ENCODE assay signal across 17 cellular contexts in the genomic region with DNA sequence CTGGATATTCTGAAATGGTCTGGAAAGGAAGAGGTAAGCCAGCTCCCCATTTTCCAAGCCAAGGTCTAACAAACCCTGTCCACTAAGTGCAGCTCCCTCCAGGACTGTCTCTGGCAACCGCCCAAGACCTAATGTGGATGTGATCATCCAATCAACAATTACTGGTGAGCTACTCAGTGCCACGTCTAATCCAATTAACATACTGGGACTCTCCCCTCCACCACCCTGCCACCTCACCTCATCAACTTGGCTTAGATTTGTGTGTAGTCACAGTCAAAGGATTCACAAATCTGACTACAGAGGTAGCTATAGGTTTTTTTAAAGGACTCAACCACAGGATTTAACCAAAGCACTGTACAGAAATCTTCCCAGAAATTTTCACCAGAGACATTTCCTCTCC. TPM values are rescaled to one million over a fixed set of nuclear protein-coding genes. Genes with fewer than 3 reads are reported as not detected.
DNase-seq lines count a peak whose midpoint lies in the region; ATAC-seq, FAIRE-seq and TF ChIP-seq lines count a peak whose summit lies in the region.
"Had no signal": no experiment of that assay in that cellular context is flagged by ENCODE, and none has a peak within 500 bp of the region (broad histone marks: within the 10 kb centered on the region; RNA-seq: fewer than 3 reads in every experiment).

No MANE protein-coding gene starts in this region.

- ATAC-seq in GM19463 (IDR thresholded peaks at IDR 0.05; ENCODE audit: unreplicated experiment), result no peak
- ATAC-seq in HG03565 (IDR thresholded peaks at IDR 0.05; ENCODE audit: unreplicated experiment), result no peak
- ATAC-seq: activated CD8-positive, alpha-beta T cell treated with anti-CD3 and anti-CD28 coated beads, Interleukin-2, amount 10 ng/mL, durations not matched to agents 7 days and 5 days had no signal

- 63% methylated on average over 2 of the region's 2 CpGs; no CpG with 5 or more reads in 1 of the 2 experiments for WGBS in H1 (ENCODE audit: extremely low coverage in 1 of 2, insufficient coverage in 1 of 2, insufficient read length in 1 of 2, insufficient replicate concordance in 2 of 2, low coverage in 1 of 2, low lambda C conversion rate in 2 of 2, missing lambda C conversion rate in 1 of 2), 2 experiments

- peaks cover 0 to 9% (median 0%) of the 10 kb centered on the region in 4 experiments; a peak in 5 of 7 replicates for H3K4me1 ChIP-seq in H1 (replicated peaks in 1 of 4; ENCODE audit: control insufficient read depth in 3 of 4, insufficient read depth in 4 of 4, low read length in 3 of 4)
- H3K4me1 ChIP-seq: colonic mucosa had no signal

- no peak overlapping the region for H3K9ac ChIP-seq in H1 (replicated peaks in 1 of 4; ENCODE audit: extremely low read depth in 1 of 4, low read depth in 3 of 4, low read length in 3 of 4)

- no peak for TF ChIP-seq EP300 in H1 (IDR thresholded peaks at IDR 0.05; ENCODE audit: borderline replicate concordance in 1 of 2, low read depth in 2 of 2, low read length in 2 of 2)

- POLR2A ChIA-PET in H1 (lab: Charles Lee; ENCODE audit: partially characterized antibody), result interaction anchor here (1.3 to 2.1 kb wide), 2 partner anchors 9 to 20 kb away, joined by 3 to 5 read pairs; no protein-coding TSS in a partner anchor

- H3K23me2 ChIP-seq in H1 (ENCODE audit: low read depth, low read length), result no peaks in the 10 kb centered on the region

- H3K36me3 ChIP-seq in H1 (ENCODE audit: control insufficient read depth in 2 of 4, insufficient read depth in 4 of 4, low read length in 3 of 4), result no peaks in the 10 kb centered on the region
- H3K36me3 ChIP-seq: colonic mucosa had no signal

- no peak overlapping the region for H2AK5ac ChIP-seq in H1 (ENCODE audit: low read depth, low read length)

- H4K5ac ChIP-seq in H1 (ENCODE audit: insufficient read length, low read depth, low read length), result no peak overlapping the region

- H3K56ac ChIP-seq in H1 (replicated peaks; ENCODE audit: insufficient read length, low read depth, low read length), result no peak overlapping the region

- DNase-seq in COR-L47 (lab: John Stamatoyannopoulos, UW) (peak; percentile 96), NCI-H1417 (lab: John Stamatoyannopoulos, UW) (peak; percentile 68 to 87 (median 70)), NCI-H446 treated with DMSO at 0.1 percent for 48 hours (lab: John Stamatoyannopoulos, UW) (peak; percentile 70), H1 (ENCODE audit: low read depth in 1 of 2, low spot score in 2 of 2) (no peak), AG08396 (ENCODE audit: low spot score) (no peak)
- DNase-seq in stimulated activated CD8-positive, alpha-beta memory T cell treated with anti-CD3 and anti-CD28 coated beads, Interleukin-4, amount 100 ng/mL, for 48 hours, result no peak
- DNase-seq: activated CD8-positive, alpha-beta T cell treated with anti-CD3 and anti-CD28 coated beads, Interleukin-2, amount 10 ng/mL, durations not matched to agents 7 days and 5 days; Calu3; colonic mucosa; HCEC 1CT; posterior cingulate gyrus had no signal

- no peak overlapping the region for H3K4me2 ChIP-seq in H1 (ENCODE audit: insufficient read depth in 1 of 2, low read depth in 2 of 2, low read length in 2 of 2)

- H3K9me3 ChIP-seq in H1 (ENCODE audit: insufficient read depth in 2 of 2, low read depth in 1 of 2, low read length in 1 of 2), result no peaks in the 10 kb centered on the region; a peak in 1 of 4 replicates
- H3K9me3 ChIP-seq: colonic mucosa had no signal

- H2BK15ac ChIP-seq in H1 (ENCODE audit: low read length), result no peak overlapping the region

- H4K8ac ChIP-seq in H1 (ENCODE audit: extremely low read depth, insufficient read depth, low read length), result no peak overlapping the region

- peak overlapping the region; percentile 13; the same call in 1 of the 2 replicates for H3K18ac ChIP-seq in H1 (ENCODE audit: extremely low read depth, low read length)

- peak overlapping the region; percentile 60; the same call in 1 of the 2 replicates for H2BK12ac ChIP-seq in H1 (ENCODE audit: low read depth, low read length)

- no peak overlapping the region for H2BK5ac ChIP-seq in H1 (ENCODE audit: low read depth, low read length)

- no peak for TF ChIP-seq CTCF in H1 (IDR thresholded peaks at IDR 0.05; ENCODE audit: control extremely low read depth in 1 of 3, insufficient read depth in 1 of 3, low read depth in 1 of 3, low read length in 3 of 3)

- H4K91ac ChIP-seq in H1 (replicated peaks; ENCODE audit: insufficient read length, low read length), result no peak overlapping the region

- no peaks in the 10 kb centered on the region for H3K79me2 ChIP-seq in H1 (ENCODE audit: control insufficient read depth in 1 of 2, insufficient read depth in 2 of 2, low read length in 2 of 2)

- H2BK20ac ChIP-seq in H1 (ENCODE audit: low read length), result no peak overlapping the region

- FAIRE-seq in H1 (lab: Jason Lieb, UNC), result no peak

- TF ChIP-seq POLR2A in H1 (IDR thresholded peaks at IDR 0.05; ENCODE audit: control extremely low read depth in 1 of 2, low read depth in 2 of 2, low read length in 2 of 2), result no peak

- CTCF ChIA-PET in H1 (lab: Charles Lee; ENCODE audit: partially characterized antibody), result interaction anchor here (0.7 to 21.4 kb wide), 9 partner anchors 9 to 134 kb away, joined by 3 to 360 read pairs (median 5); partner anchors contain the start of genes PGLYRP4 and S100A9

- no peak overlapping the region for H2AFZ ChIP-seq in H1 (ENCODE audit: low read length)

- H3K4ac ChIP-seq in H1 (replicated peaks; ENCODE audit: insufficient read length, low read depth, low read length), result no peak overlapping the region

- no peak overlapping the region for H3K14ac ChIP-seq in H1 (ENCODE audit: insufficient read length)

- no peak overlapping the region for H2BK120ac ChIP-seq in H1 (replicated peaks; ENCODE audit: low read depth, low read length)

- no peaks in the 10 kb centered on the region; a peak in 1 of 7 replicates for H3K27me3 ChIP-seq in H1 (replicated peaks in 1 of 4; ENCODE audit: control insufficient read depth in 3 of 4, extremely low read depth in 1 of 4, insufficient read depth in 3 of 4, low read length in 3 of 4)
- H3K27me3 ChIP-seq: colonic mucosa had no signal

- no peaks in the 10 kb centered on the region for H4K20me1 ChIP-seq in H1 (replicated peaks in 1 of 2; ENCODE audit: control insufficient read depth in 1 of 2, insufficient read depth in 2 of 2, low read length in 2 of 2)

- H3K23ac ChIP-seq in H1 (ENCODE audit: insufficient read length), result no peak overlapping the region

- TF ChIP-seq RAD21 in H1 (IDR thresholded peaks at IDR 0.05 in 1 of 2, conservative IDR thresholded peaks at IDR 0.05 in 1 of 2; ENCODE audit: low read depth in 2 of 2, low read length in 2 of 2), result no peak

- no peaks in the 10 kb centered on the region for H3K79me1 ChIP-seq in H1 (ENCODE audit: low read depth, low read length)

- H3K27ac ChIP-seq in H1 (ENCODE audit: low read depth, low read length), result no peak overlapping the region
- H3K27ac ChIP-seq: colonic mucosa had no signal

- no peak overlapping the region for H3K4me3 ChIP-seq in H1 (ENCODE audit: extremely low read depth in 1 of 4, insufficient read depth in 2 of 4, low read depth in 3 of 4, low read length in 4 of 4)
- H3K4me3 ChIP-seq: colonic mucosa had no signal

TF ChIP-seq in H1, 55 proteins besides CTCF, POLR2A, EP300 and RAD21 (continues in another document):
- TF ChIP-seq RBBP5 (IDR thresholded peaks at IDR 0.05; ENCODE audit: borderline replicate concordance, low read depth, low read length) (no peak), BCL11A (IDR thresholded peaks at IDR 0.05; ENCODE audit: low read depth in 2 of 2, low read length in 2 of 2) (no peak), HDAC2 (IDR thresholded peaks at IDR 0.05; ENCODE audit: borderline replicate concordance in 1 of 2, low read depth in 2 of 2, low read length in 2 of 2) (no peak)

RNA-seq across cellular contexts. Expression of gene S100A7, which starts 25.4 kb away (rescaled TPM):
- not detected in 2 replicates for total RNA-seq in H1 (2021; fragmentation: NEBNext Ultra II Directional; extraction: Animal tissue kit (Norgen Biotek cat#: 25700))
- not detected in 2 replicates for polyA plus RNA-seq in H1 (2011; rRNA removed)
- not detected for polyA plus RNA-seq in H1 (2011; cell fraction: cytosol; rRNA removed)
- polyA plus RNA-seq in H1 (2011; cell fraction: nucleus; rRNA removed), result not detected
- not detected in 4 replicates for polyA plus RNA-seq in H1 (2012, experiment 1 of 2)
- polyA plus RNA-seq in H1 (2012, experiment 2 of 2), result not detected
- not detected for polyA plus RNA-seq in H1 (2013, experiment 1 of 2)
- not detected for polyA plus RNA-seq in H1 (2013, experiment 2 of 2)
- not detected in 2 replicates for polyA minus RNA-seq in H1 (2011; rRNA and poly(A)+ RNA removed)
- polyA minus RNA-seq in H1 (2011; cell fraction: cytosol; rRNA and poly(A)+ RNA removed), result not detected
- polyA minus RNA-seq in H1 (2011; cell fraction: nucleus; rRNA and poly(A)+ RNA removed), result not detected
- total RNA-seq: activated CD8-positive, alpha-beta T cell treated with anti-CD3 and anti-CD28 coated beads, Interleukin-2, amount 10 ng/mL, durations not matched to agents 7 days and 5 days; Calu3; colonic mucosa; epithelial cell of proximal tubule; LHCN-M2; SK-MEL-5; subcutaneous adipose tissue had no signal

RNA-seq across cellular contexts. Expression of gene S100A6, which starts 49.9 kb away (rescaled TPM):
- total RNA-seq in H1 (2021; fragmentation: NEBNext Ultra II Directional; extraction: Animal tissue kit (Norgen Biotek cat#: 25700)), result 11.1 and 11.5 TPM in 2 replicates
- polyA plus RNA-seq in H1 (2011; rRNA removed), result 45.8 and 63.0 TPM in 2 replicates
- polyA plus RNA-seq in H1 (2011; cell fraction: cytosol; rRNA removed), result 41.4 TPM
- polyA plus RNA-seq in H1 (2011; cell fraction: nucleus; rRNA removed), result 29.9 TPM
- polyA plus RNA-seq in H1 (2012, experiment 1 of 2), result 38.9 to 50.1 TPM (median 45.3 TPM) in 4 replicates
- polyA plus RNA-seq in H1 (2012, experiment 2 of 2), result 57.1 TPM
- polyA plus RNA-seq in H1 (2013, experiment 1 of 2), result 12.2 TPM
- 12.1 TPM for polyA plus RNA-seq in H1 (2013, experiment 2 of 2)
- polyA minus RNA-seq in H1 (2011; rRNA and poly(A)+ RNA removed), result 7.9 and 10.3 TPM in 2 replicates
- polyA minus RNA-seq in H1 (2011; cell fraction: cytosol; rRNA and poly(A)+ RNA removed), result 29.6 TPM
- 15.6 TPM for polyA minus RNA-seq in H1 (2011; cell fraction: nucleus; rRNA and poly(A)+ RNA removed)

RNA-seq across cellular contexts. Expression of gene S100A5, which starts 54.9 kb away (rescaled TPM):
- total RNA-seq in H1 (2021; fragmentation: NEBNext Ultra II Directional; extraction: Animal tissue kit (Norgen Biotek cat#: 25700)), result not detected in 2 replicates
- polyA plus RNA-seq in H1 (2011; rRNA removed), result not detected in 2 replicates
- polyA plus RNA-seq in H1 (2011; cell fraction: cytosol; rRNA removed), result not detected
- polyA plus RNA-seq in H1 (2011; cell fraction: nucleus; rRNA removed), result not detected
- not detected in 4 replicates for polyA plus RNA-seq in H1 (2012, experiment 1 of 2)
- polyA plus RNA-seq in H1 (2012, experiment 2 of 2), result not detected
- polyA plus RNA-seq in H1 (2013, experiment 1 of 2), result 0.08 TPM
- not detected for polyA plus RNA-seq in H1 (2013, experiment 2 of 2)
- polyA minus RNA-seq in H1 (2011; rRNA and poly(A)+ RNA removed), result 0.69 TPM in 1 of 2 replicates, not detected in the other
- polyA minus RNA-seq in H1 (2011; cell fraction: cytosol; rRNA and poly(A)+ RNA removed), result not detected
- polyA minus RNA-seq in H1 (2011; cell fraction: nucleus; rRNA and poly(A)+ RNA removed), result not detected
- total RNA-seq: Calu3, colonic mucosa, SK-MEL-5, subcutaneous adipose tissue had no signal

RNA-seq across cellular contexts. Expression of gene S100A4, which starts 59.7 kb away (rescaled TPM):
- total RNA-seq in H1 (2021; fragmentation: NEBNext Ultra II Directional; extraction: Animal tissue kit (Norgen Biotek cat#: 25700)), result 36.3 and 39.6 TPM in 2 replicates
- polyA plus RNA-seq in H1 (2011; rRNA removed), result 43.3 and 85.4 TPM in 2 replicates
- polyA plus RNA-seq in H1 (2011; cell fraction: cytosol; rRNA removed), result 48.1 TPM
- polyA plus RNA-seq in H1 (2011; cell fraction: nucleus; rRNA removed), result 16.4 TPM
- 45.5 to 53.5 TPM (median 49.9 TPM) in 4 replicates for polyA plus RNA-seq in H1 (2012, experiment 1 of 2)
- polyA plus RNA-seq in H1 (2012, experiment 2 of 2), result 137 TPM
- 70.2 TPM for polyA plus RNA-seq in H1 (2013, experiment 1 of 2)
- 68.2 TPM for polyA plus RNA-seq in H1 (2013, experiment 2 of 2)
- polyA minus RNA-seq in H1 (2011; rRNA and poly(A)+ RNA removed), result 13.4 and 13.9 TPM in 2 replicates
- 9.5 TPM for polyA minus RNA-seq in H1 (2011; cell fraction: cytosol; rRNA and poly(A)+ RNA removed)
- polyA minus RNA-seq in H1 (2011; cell fraction: nucleus; rRNA and poly(A)+ RNA removed), result 11.6 TPM
- total RNA-seq: SK-MEL-5 had no signal

Comparison
In these comparisons a context has a peak if more than half of its experiments do, and no peak if none do; other contexts are left out.
1. DNase-seq: peak in COR-L47 (single experiment), NCI-H1417 (3 of 3) and NCI-H446 treated with DMSO at 0.1 percent for 48 hours (single experiment); none in H1 (0 of 2), AG08396 (single experiment) and stimulated activated CD8-positive, alpha-beta memory T cell treated with anti-CD3 and anti-CD28 coated beads, Interleukin-4, amount 100 ng/mL, for 48 hours (single experiment).